ENCODE assay signal across 11 cellular contexts in genomic region chr1:150160964-150161626, GRCh38. TPM values are rescaled to one million over a fixed set of nuclear protein-coding genes. Genes with fewer than 3 reads are reported as not detected.
A peak's percentile ranks its signal among the peaks of the same experiment; 100 is the strongest.
DNase-seq lines count a peak whose midpoint lies in the region; ATAC-seq and TF ChIP-seq lines count a peak whose summit lies in the region.
"Had no signal": no experiment of that assay in that cellular context is flagged by ENCODE, and none has a peak within 500 bp of the region (broad histone marks: within the 10 kb centered on the region; RNA-seq: fewer than 3 reads in every experiment).

No MANE protein-coding gene starts in this region.

- H3K4me3 ChIP-seq in Panc1 (ENCODE audit: low read depth in 2 of 2, low read length in 2 of 2) = no peak overlapping the region
- no peak overlapping the region for H3K4me3 ChIP-seq in esophagus squamous epithelium
- no peak overlapping the region for H3K4me3 ChIP-seq in gastrocnemius medialis

- H3K36me3 ChIP-seq in Panc1 (ENCODE audit: control insufficient read depth, insufficient read depth, low read length) = no peaks in the 10 kb centered on the region
- H3K36me3 ChIP-seq in esophagus squamous epithelium = peaks cover 0 to 30% (median 0%) of the 10 kb centered on the region in 3 donors
- H3K36me3 ChIP-seq in gastrocnemius medialis = peaks cover 0 to 39% of the 10 kb centered on the region in 2 donors

- ATAC-seq in Panc1 (no peak), gastrocnemius medialis (no peak), HG03045 (IDR thresholded peaks at IDR 0.05; ENCODE audit: unreplicated experiment) (no peak)

- no peak overlapping the region for H3K27ac ChIP-seq in Panc1 (ENCODE audit: low read length)
- H3K27ac ChIP-seq in esophagus squamous epithelium = peak overlapping the region; percentile 51 to 94 (median 90)
- peak overlapping the region in 3 of 4 donors; percentile 81 to 93 (median 85) for H3K27ac ChIP-seq in gastrocnemius medialis
- H3K27ac ChIP-seq: VCaP had no signal

- in situ Hi-C loops in Panc1 (cut with HindIII; ENCODE audit: low pct_unique_long_range_greater_than_20kb, low sequenced_read_pairs) = no loop called here
- in situ Hi-C loops in gastrocnemius medialis (cut with MboI; ENCODE audit: low sequenced_read_pairs in 4 of 4) = no loop called here

- CTCF ChIA-PET in Panc1 (lab: Charles Lee) = interaction anchor here (0.5 to 0.6 kb wide), 3 partner anchors 21 to 87 kb away, joined by 3 to 10 read pairs (median 3); no protein-coding TSS in a partner anchor

- TF ChIP-seq POLR2A in GM10847 (IDR thresholded peaks at IDR 0.05; ENCODE audit: extremely low read depth, insufficient read length) (peak; percentile 0), esophagus squamous epithelium (IDR thresholded peaks at IDR 0.05) (no peak), gastrocnemius medialis (IDR thresholded peaks at IDR 0.05) (no peak)

- 0 out of 2 replicates have a peak, but pooled peaks have one; percentile 13 for TF ChIP-seq CTCF in Panc1 (IDR thresholded peaks at IDR 0.05)
- TF ChIP-seq CTCF in esophagus squamous epithelium (IDR thresholded peaks at IDR 0.05) = no peak
- TF ChIP-seq CTCF in gastrocnemius medialis (IDR thresholded peaks at IDR 0.05 in 4 of 5, conservative IDR thresholded peaks at IDR 0.05 in 1 of 5) = no peak

- no peaks in the 10 kb centered on the region for H3K9me3 ChIP-seq in Panc1 (ENCODE audit: control insufficient read depth, insufficient read depth, low read depth, low read length)
- H3K9me3 ChIP-seq in esophagus squamous epithelium = no peaks in the 10 kb centered on the region
- no peaks in the 10 kb centered on the region for H3K9me3 ChIP-seq in gastrocnemius medialis

- 60 to 66% methylated on average over 7 of the region's 7 CpGs for whole genome bisulfite sequencing in esophagus squamous epithelium, 2 donors

- DNase-seq in Panc1 (ENCODE audit: low read depth, low spot score) (no peak), esophagus squamous epithelium (lab: John Stamatoyannopoulos, UW) (no peak), gastrocnemius medialis (no peak), C1 segment of cervical spinal cord (lab: John Stamatoyannopoulos, UW) (no peak)
- DNase-seq in stimulated activated CD8-positive, alpha-beta memory T cell treated with anti-CD3 and anti-CD28 coated beads, Interleukin-4, amount 100 ng/mL, for 48 hours = no peak
- no peak for DNase-seq in activated CD4-positive, alpha-beta T cell treated with anti-CD3 and anti-CD28 coated beads, Interleukin-2, amount 50 U/mL, for 48 hours
- DNase-seq: NCI-H2029, retina had no signal

- POLR2A ChIA-PET in Panc1 (lab: Charles Lee) = no interaction called here

- no peaks in the 10 kb centered on the region for H3K27me3 ChIP-seq in Panc1 (ENCODE audit: control insufficient read depth, insufficient read depth, low read length)
- no peaks in the 10 kb centered on the region for H3K27me3 ChIP-seq in esophagus squamous epithelium
- H3K27me3 ChIP-seq in gastrocnemius medialis = no peaks in the 10 kb centered on the region

- intact Hi-C loops in Panc1 (cut with micrococcal nuclease; ENCODE audit: unreplicated experiment) (no loop called here), esophagus squamous epithelium (cut with DNase I) (no loop called here), gastrocnemius medialis (cut with DNase I; ENCODE audit: low total_unique reads) (no loop called here)

- H3K4me1 ChIP-seq in Panc1 (ENCODE audit: control insufficient read depth, insufficient read depth, low read length) (no peaks in the 10 kb centered on the region), esophagus squamous epithelium (peaks cover 6 to 85% (median 13%) of the 10 kb centered on the region in 3 donors), gastrocnemius medialis (peaks cover 18 to 30% of the 10 kb centered on the region in 2 donors)

- no TSS peak for BruUV-seq in Panc1 (replicated peaks; lab: Mats Ljungman, UMichigan)

RNA-seq across cellular contexts. Expression of gene PLEKHO1, which starts 11.4 kb away (rescaled TPM):
- total RNA-seq in Panc1 (2021; ENCODE audit: unreplicated experiment) = 9.1 TPM
- polyA plus RNA-seq in Panc1 (2012; ENCODE audit: insufficient read length) = 10.8 TPM
- 10 to 100 TPM in 2 of 4 donors, 1 to 10 TPM in 2; 6.0 to 46.9 (median 13.3) TPM for total RNA-seq in esophagus squamous epithelium
- 10 to 100 TPM; 24.3 to 57.7 (median 40.4) TPM for total RNA-seq in gastrocnemius medialis
